9 cellular contexts compared by ENCODE assay signal in the genomic region with DNA sequence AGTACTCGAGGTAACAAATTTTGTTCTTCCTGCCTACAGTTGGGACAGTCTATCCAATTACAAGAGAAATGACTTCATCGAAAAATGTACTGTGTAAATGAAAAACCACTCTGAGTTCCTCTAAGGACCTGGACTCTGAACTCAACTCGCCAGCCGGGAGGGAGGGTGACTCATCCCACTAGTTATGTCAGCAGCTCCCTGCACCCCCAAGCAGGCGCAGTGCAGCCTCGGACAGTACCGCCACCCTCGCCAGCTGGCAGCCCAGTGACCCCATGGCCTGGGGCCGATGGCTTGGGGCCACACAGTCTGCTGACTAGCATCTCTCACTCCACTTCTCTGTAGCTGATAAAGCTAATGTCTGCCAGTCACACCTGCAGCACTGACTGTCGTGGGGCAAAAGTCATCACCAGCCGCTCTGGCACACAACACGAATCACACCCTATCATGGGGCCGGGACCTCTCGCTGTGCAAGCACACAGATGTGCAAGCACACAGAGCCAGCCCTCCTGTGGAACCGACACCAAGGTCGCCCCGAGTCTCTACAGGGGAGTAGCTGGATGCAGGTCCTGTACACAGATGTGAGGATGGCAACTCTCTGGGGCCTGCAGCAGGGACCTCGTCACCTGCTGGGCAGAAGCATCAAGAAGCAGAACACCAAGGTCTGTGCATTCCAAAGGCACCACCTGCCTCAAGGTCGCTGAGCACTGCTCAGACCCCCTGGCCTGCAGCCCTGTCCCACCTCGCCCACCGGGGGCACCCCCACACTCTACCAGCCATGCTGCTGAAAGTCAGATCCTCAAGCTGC. TPM values are rescaled to one million over a fixed set of nuclear protein-coding genes. Genes with fewer than 3 reads are reported as not detected.
A peak's percentile ranks its signal among the peaks of the same experiment; 100 is the strongest.
DNase-seq lines count a peak whose midpoint lies in the region; ATAC-seq, FAIRE-seq and TF ChIP-seq lines count a peak whose summit lies in the region.
"Had no signal": no experiment of that assay in that cellular context is flagged by ENCODE, and none has a peak within 500 bp of the region (broad histone marks: within the 10 kb centered on the region; RNA-seq: fewer than 3 reads in every experiment).

No MANE protein-coding gene starts in this region.

- H4K20me1 ChIP-seq in GM23248 (ENCODE audit: insufficient read depth): peaks cover 54% of the 10 kb centered on the region; the same call in 1 of the 2 replicates

- H3K4me2 ChIP-seq in GM23248 (ENCODE audit: unreplicated experiment): peak overlapping the region; percentile 100

- intact Hi-C loops in breast epithelium (cut with DNase I; ENCODE audit: low total_unique reads): no loop called here

- DNase-seq in GM23248 (peak; percentile 98), breast epithelium (ENCODE audit: low spot score in 2 of 2) (peak; percentile 88 to 92)
- DNase-seq in central memory CD4-positive, alpha-beta T cell: no peak

- H3K9me3 ChIP-seq in GM23248 (ENCODE audit: low read depth) (no peaks in the 10 kb centered on the region), breast epithelium (no peaks in the 10 kb centered on the region), skeletal muscle tissue (ENCODE audit: control insufficient read depth in 3 of 3, low read length in 3 of 3) (no peaks in the 10 kb centered on the region)

- H2AFZ ChIP-seq in GM23248: no peak overlapping the region

- H3K36me3 ChIP-seq in GM23248 (ENCODE audit: low read depth): peaks cover 32% of the 10 kb centered on the region
- H3K36me3 ChIP-seq in breast epithelium: no peaks in the 10 kb centered on the region
- peaks cover 30 to 41% (median 32%) of the 10 kb centered on the region in 3 donors for H3K36me3 ChIP-seq in skeletal muscle tissue (ENCODE audit: control insufficient read depth in 3 of 3, insufficient read depth in 3 of 3, low read length in 3 of 3)

- H3F3A ChIP-seq in GM23248 (ENCODE audit: insufficient read depth): peaks cover 58% of the 10 kb centered on the region

- H3K27ac ChIP-seq in GM23248 (peak overlapping the region; percentile 97), breast epithelium (peak overlapping the region; percentile 96 to 99), skeletal muscle tissue (ENCODE audit: low read depth, low read length) (peak overlapping the region; percentile 97)
- H3K27ac ChIP-seq: SK-N-MC had no signal

- peak overlapping the region; percentile 71 for H3K4me3 ChIP-seq in GM23248
- H3K4me3 ChIP-seq in breast epithelium: peak overlapping the region in 2 of 3 donors; percentile 21 to 47
- H3K4me3 ChIP-seq in skeletal muscle tissue (ENCODE audit: low read length in 3 of 3): peak overlapping the region; percentile 49 to 64 (median 57)
- H3K4me3 ChIP-seq: SK-N-MC had no signal

- peak; percentile 92 for FAIRE-seq in islet of Langerhans (lab: Jason Lieb, UNC)

- H3K27me3 ChIP-seq in GM23248 (replicated peaks; ENCODE audit: insufficient read depth): no peaks in the 10 kb centered on the region
- no peaks in the 10 kb centered on the region for H3K27me3 ChIP-seq in breast epithelium
- no peaks in the 10 kb centered on the region for H3K27me3 ChIP-seq in skeletal muscle tissue (ENCODE audit: control insufficient read depth in 3 of 3, insufficient read depth in 3 of 3, low read length in 3 of 3)

- H3K79me2 ChIP-seq in GM23248 (ENCODE audit: insufficient read depth): peaks cover 95% of the 10 kb centered on the region

- TF ChIP-seq CTCF in breast epithelium (IDR thresholded peaks at IDR 0.05): no peak

- in situ Hi-C loops in GM23248 (cut with MboI): no loop called here

- 9 to 10% methylated on average over 21 of the region's 21 CpGs for WGBS in GM23248 (ENCODE audit: low coverage in 1 of 2, low lambda C conversion rate in 2 of 2, missing lambda C conversion rate in 2 of 2), 2 experiments

- ATAC-seq in SK-N-SH treated with all-trans-retinoic acid at 6 μM for 48 hours: peak; percentile 97
- ATAC-seq in HG03039 (IDR thresholded peaks at IDR 0.05; ENCODE audit: unreplicated experiment): no peak
- no peak for ATAC-seq in GM18909 (IDR thresholded peaks at IDR 0.05; ENCODE audit: poor library complexity, unreplicated experiment)

- H3K4me1 ChIP-seq in GM23248 (ENCODE audit: insufficient read depth) (peaks cover 21% of the 10 kb centered on the region), breast epithelium (peaks cover 6 to 34% of the 10 kb centered on the region in 2 donors), skeletal muscle tissue (ENCODE audit: control insufficient read depth in 3 of 3, insufficient read depth in 3 of 3, low read length in 3 of 3) (peaks cover 56 to 71% (median 62%) of the 10 kb centered on the region in 3 donors)

- H3K9ac ChIP-seq in GM23248: peak overlapping the region; percentile 83
- peak overlapping the region; percentile 70 to 77 (median 73) for H3K9ac ChIP-seq in skeletal muscle tissue (ENCODE audit: low read depth in 1 of 3, low read length in 3 of 3)

- H3K9me2 ChIP-seq in GM23248 (ENCODE audit: insufficient read depth): no peaks in the 10 kb centered on the region

- TF ChIP-seq POLR2A in breast epithelium (IDR thresholded peaks at IDR 0.05): no peak

TF ChIP-seq in SK-N-SH treated with all-trans-retinoic acid at 6 μM for 48 hours, 23 proteins besides CTCF, POLR2A, EP300 and RAD21:
- 0 out of 2 replicates have a peak, but pooled peaks have one; percentile 3 for TF ChIP-seq ZFP3 (CRISPR knock-in tag; IDR thresholded peaks at IDR 0.05)
- TF ChIP-seq, protein P1, sequence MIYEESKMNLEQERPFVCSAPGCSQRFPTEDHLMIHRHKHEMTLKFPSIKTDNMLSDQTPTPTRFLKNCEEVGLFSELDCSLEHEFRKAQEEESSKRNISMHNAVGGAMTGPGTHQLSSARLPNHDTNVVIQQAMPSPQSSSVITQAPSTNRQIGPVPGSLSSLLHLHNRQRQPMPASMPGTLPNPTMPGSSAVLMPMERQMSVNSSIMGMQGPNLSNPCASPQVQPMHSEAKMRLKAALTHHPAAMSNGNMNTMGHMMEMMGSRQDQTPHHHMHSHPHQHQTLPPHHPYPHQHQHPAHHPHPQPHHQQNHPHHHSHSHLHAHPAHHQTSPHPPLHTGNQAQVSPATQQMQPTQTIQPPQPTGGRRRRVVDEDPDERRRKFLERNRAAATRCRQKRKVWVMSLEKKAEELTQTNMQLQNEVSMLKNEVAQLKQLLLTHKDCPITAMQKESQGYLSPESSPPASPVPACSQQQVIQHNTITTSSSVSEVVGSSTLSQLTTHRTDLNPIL (CRISPR knock-in tag; IDR thresholded peaks at IDR 0.05; ENCODE audit: low read depth): peak; percentile 80; the same call in 1 of the 2 replicates
- TF ChIP-seq, protein P2, sequence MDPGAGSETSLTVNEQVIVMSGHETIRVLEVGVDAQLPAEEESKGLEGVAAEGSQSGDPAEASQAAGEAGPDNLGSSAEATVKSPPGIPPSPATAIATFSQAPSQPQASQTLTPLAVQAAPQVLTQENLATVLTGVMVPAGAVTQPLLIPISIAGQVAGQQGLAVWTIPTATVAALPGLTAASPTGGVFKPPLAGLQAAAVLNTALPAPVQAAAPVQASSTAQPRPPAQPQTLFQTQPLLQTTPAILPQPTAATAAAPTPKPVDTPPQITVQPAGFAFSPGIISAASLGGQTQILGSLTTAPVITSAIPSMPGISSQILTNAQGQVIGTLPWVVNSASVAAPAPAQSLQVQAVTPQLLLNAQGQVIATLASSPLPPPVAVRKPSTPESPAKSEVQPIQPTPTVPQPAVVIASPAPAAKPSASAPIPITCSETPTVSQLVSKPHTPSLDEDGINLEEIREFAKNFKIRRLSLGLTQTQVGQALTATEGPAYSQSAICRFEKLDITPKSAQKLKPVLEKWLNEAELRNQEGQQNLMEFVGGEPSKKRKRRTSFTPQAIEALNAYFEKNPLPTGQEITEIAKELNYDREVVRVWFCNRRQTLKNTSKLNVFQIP (CRISPR knock-in tag; IDR thresholded peaks at IDR 0.05; ENCODE audit: borderline replicate concordance, low read depth): no peak

RNA-seq across cellular contexts. Expression of a gene that starts 5.7 kb away (rescaled TPM):
- total RNA-seq in GM23248 (2014; rRNA removed; shearing (Covaris generic)): 24.5 and 35.1 TPM in 2 replicates
- 102 and 114 TPM in 2 replicates for polyA plus RNA-seq in GM23248 (2016; fragmentation: Nextera tagmentation; extraction: Ambion mirVana)
- total RNA-seq in breast epithelium (10 to 100 TPM; 50.7 to 85.9 (median 75.2) TPM), skeletal muscle tissue (21.4 TPM)

RNA-seq across cellular contexts. Expression of a gene that starts 38.9 kb away (rescaled TPM):
- total RNA-seq in GM23248 (2014; rRNA removed; shearing (Covaris generic)): 550 and 595 TPM in 2 replicates
- 95.5 and 97.7 TPM in 2 replicates for polyA plus RNA-seq in GM23248 (2016; fragmentation: Nextera tagmentation; extraction: Ambion mirVana)
- 10 to 100 TPM; 10.2 to 22.6 (median 17.3) TPM for total RNA-seq in breast epithelium
- 13.0 TPM for total RNA-seq in skeletal muscle tissue

RNA-seq across cellular contexts. Expression of a gene that starts 49.6 kb away (rescaled TPM):
- total RNA-seq in GM23248 (2014; rRNA removed; shearing (Covaris generic)): 0.22 TPM in 1 of 2 replicates, not detected in the other
- polyA plus RNA-seq in GM23248 (2016; fragmentation: Nextera tagmentation; extraction: Ambion mirVana): 0.23 TPM in 1 of 2 replicates, not detected in the other
- total RNA-seq in breast epithelium (1 to 10 TPM in 2 of 3 donors, not detected in 1; 1.3 to 1.8 TPM), skeletal muscle tissue (0.52 TPM)

RNA-seq across cellular contexts. Expression of a gene that starts 55.1 kb away (rescaled TPM):
- total RNA-seq in GM23248 (2014; rRNA removed; shearing (Covaris generic)): 12.3 and 15.3 TPM in 2 replicates
- polyA plus RNA-seq in GM23248 (2016; fragmentation: Nextera tagmentation; extraction: Ambion mirVana): 6.2 and 10.6 TPM in 2 replicates
- total RNA-seq in breast epithelium (10 to 100 TPM; 13.4 to 56.9 (median 52.8) TPM), skeletal muscle tissue (11.5 TPM)

Comparison
In these comparisons a context has a peak if more than half of its experiments do, and no peak if none do; other contexts are left out.
1. RNA of a gene that starts 38.9 kb away (total RNA-seq): 550 to 595 TPM in GM23248; 10.2 to 22.6 TPM in breast epithelium and 13.0 TPM in skeletal muscle tissue (single experiment); every median in the first group is over 10 times any median in the second.
2. Peak in every context shown above with its lines, with median percentiles within 50 percentile points of each other: H3K27ac ChIP-seq and H3K4me3 ChIP-seq.